16 cellular contexts compared by ENCODE assay signal in genomic region chr7:36224916-36225858, GRCh38.
DNase-seq lines count a peak whose midpoint lies in the region; ATAC-seq and TF ChIP-seq lines count a peak whose summit lies in the region.
"Had no signal": no experiment of that assay in that cellular context is flagged by ENCODE, and none has a peak within 500 bp of the region (broad histone marks: within the 10 kb centered on the region; RNA-seq: fewer than 3 reads in every experiment).

No MANE protein-coding gene starts in this region.

- H3K27ac ChIP-seq in muscle layer of duodenum (ENCODE audit: low read length) = peak overlapping the region; percentile 34
- H3K27ac ChIP-seq in aorta (ENCODE audit: low read depth in 1 of 2, low read length in 2 of 2) = peak overlapping the region; percentile 18 to 61
- H3K27ac ChIP-seq: vagina had no signal

- WGBS in aorta, 2 donors = 12 to 24% methylated on average over 16 of the region's 16 CpGs

- H3K4me3 ChIP-seq in choroid plexus epithelial cell (ENCODE audit: low read depth, low read length) (no peak overlapping the region), muscle layer of duodenum (ENCODE audit: low read depth in 1 of 2, low read length in 2 of 2) (no peak overlapping the region), aorta (ENCODE audit: low read length in 2 of 2) (no peak overlapping the region)
- H3K4me3 ChIP-seq: vagina had no signal

- no peak for TF ChIP-seq CTCF in choroid plexus epithelial cell (conservative IDR thresholded peaks at IDR 0.05; ENCODE audit: low read depth, low read length)

- H3K27me3 ChIP-seq in muscle layer of duodenum (ENCODE audit: low read depth, low read length) (no peaks in the 10 kb centered on the region), aorta (ENCODE audit: control insufficient read depth in 1 of 2, insufficient read depth in 2 of 2, low read length in 1 of 2) (no peaks in the 10 kb centered on the region)
- H3K27me3 ChIP-seq: vagina had no signal

- peak; percentile 6 for DNase-seq in activated CD8-positive, alpha-beta memory T cell treated with anti-CD3 and anti-CD28 coated beads, Interleukin-2, amount 50 U/mL, for 48 hours
- DNase-seq in activated CD8-positive, alpha-beta memory T cell treated with anti-CD3 and anti-CD28 coated beads for 24 hours = no peak
- peak; percentile 71 for DNase-seq in choroid plexus epithelial cell (ENCODE audit: low read depth)
- no peak for DNase-seq in aorta
- no peak for DNase-seq in occipital lobe (lab: John Stamatoyannopoulos, UW)
- DNase-seq in GM19238 (ENCODE audit: insufficient read length, low spot score) = no peak
- DNase-seq: ACHN; CD4-positive, alpha-beta T cell; cortex of kidney; NCI-H226; stimulated activated naive CD4-positive, alpha-beta T cell treated with Interleukin-2 at 50 U/mL for 16 hours had no signal

- H3K36me3 ChIP-seq in muscle layer of duodenum (ENCODE audit: control insufficient read depth in 1 of 2, insufficient read depth in 2 of 2, low read length in 2 of 2) (no peaks in the 10 kb centered on the region), aorta (ENCODE audit: control insufficient read depth in 1 of 2, insufficient read depth in 2 of 2, low read length in 1 of 2) (no peaks in the 10 kb centered on the region)
- H3K36me3 ChIP-seq: vagina had no signal

- intact Hi-C loops in aorta (cut with DNase I) = no loop called here

- H3K4me1 ChIP-seq in muscle layer of duodenum (ENCODE audit: control insufficient read depth in 1 of 2, insufficient read depth in 2 of 2, low read length in 2 of 2) (peaks cover 0 to 16% of the 10 kb centered on the region in 2 donors), aorta (ENCODE audit: control insufficient read depth in 1 of 2, insufficient read depth in 2 of 2, low read length in 2 of 2) (peaks cover 0 to 3% of the 10 kb centered on the region in 2 donors)
- H3K4me1 ChIP-seq: vagina had no signal

- ATAC-seq in aorta (ENCODE audit: low FRiP score) = no peak
- ATAC-seq in GM18867 (IDR thresholded peaks at IDR 0.05; ENCODE audit: unreplicated experiment) = no peak
- ATAC-seq: activated CD4-positive, CD25-positive, alpha-beta regulatory T cell treated with anti-CD3 and anti-CD28 coated beads, Interleukin-2, amount 50 U/mL, for 24 hours; activated naive CD4-positive, alpha-beta T cell treated with anti-CD3 and anti-CD28 coated beads, Interleukin-2, amount 50 U/mL, for 72 hours had no signal

- H3K9me3 ChIP-seq in muscle layer of duodenum (ENCODE audit: control insufficient read depth in 1 of 2, low read length in 2 of 2) (no peaks in the 10 kb centered on the region), aorta (ENCODE audit: control insufficient read depth, low read length) (no peaks in the 10 kb centered on the region)
- H3K9me3 ChIP-seq: vagina had no signal

Comparison
In these comparisons a context has a peak if more than half of its experiments do, and no peak if none do; other contexts are left out.
1. DNase-seq: peak in activated CD8-positive, alpha-beta memory T cell treated with anti-CD3 and anti-CD28 coated beads, Interleukin-2, amount 50 U/mL, for 48 hours (single experiment) and choroid plexus epithelial cell (single experiment); none in activated CD8-positive, alpha-beta memory T cell treated with anti-CD3 and anti-CD28 coated beads for 24 hours (single experiment), aorta (0 of 2), occipital lobe (single experiment) and GM19238 (single experiment).